11 cellular contexts compared by ENCODE assay signal in genomic region chr6:30481213-30481964, GRCh38. TPM values are rescaled to one million over a fixed set of nuclear protein-coding genes. Genes with fewer than 3 reads are reported as not detected.
A peak's percentile ranks its signal among the peaks of the same experiment; 100 is the strongest.
DNase-seq lines count a peak whose midpoint lies in the region; ATAC-seq and TF ChIP-seq lines count a peak whose summit lies in the region.
"Had no signal": no experiment of that assay in that cellular context is flagged by ENCODE, and none has a peak within 500 bp of the region (broad histone marks: within the 10 kb centered on the region; RNA-seq: fewer than 3 reads in every experiment).

No MANE protein-coding gene starts in this region.

- intact Hi-C loops in esophagus muscularis mucosa (cut with DNase I) = loop anchor here (2.0 to 5.0 kb wide), 4 partner anchors 51 to 191 kb away; partner anchors contain the start of gene DHX16

- H3K79me2 ChIP-seq in mesendoderm (ENCODE audit: control insufficient read depth, insufficient read depth, low read length) = no peaks in the 10 kb centered on the region

- H3K56ac ChIP-seq in mesendoderm (ENCODE audit: low read length) = no peak overlapping the region

- H3K36me3 ChIP-seq in esophagus muscularis mucosa = no peaks in the 10 kb centered on the region
- no peaks in the 10 kb centered on the region for H3K36me3 ChIP-seq in SJCRH30
- H3K36me3 ChIP-seq in mesendoderm (ENCODE audit: control insufficient read depth, insufficient read depth, low read length) = no peaks in the 10 kb centered on the region
- H3K36me3 ChIP-seq: right lobe of liver had no signal

- H3K27me3 ChIP-seq in esophagus muscularis mucosa = peaks cover 0 to 67% (median 34%) of the 10 kb centered on the region in 4 donors
- peaks cover 14% of the 10 kb centered on the region for H3K27me3 ChIP-seq in SJCRH30
- H3K27me3 ChIP-seq in mesendoderm (ENCODE audit: insufficient read depth, low read length, poor library complexity) = peaks cover 11% of the 10 kb centered on the region

- 6% methylated on average over 31 of the region's 33 CpGs for WGBS in esophagus muscularis mucosa
- WGBS in mesendoderm (ENCODE audit: extremely low coverage, insufficient coverage, low lambda C conversion rate) = no CpG with 5 or more reads among the region's 33 CpGs

- no peaks in the 10 kb centered on the region for H3K36me3 Mint-ChIP-seq in stimulated activated effector memory CD8-positive, alpha-beta T cell treated with anti-CD3 and anti-CD28 coated beads, Interleukin-12 subunit alpha, Interleukin-12 subunit beta, amount 100 ng/mL, for 72 hours

- no peak overlapping the region for H2BK120ac ChIP-seq in mesendoderm (ENCODE audit: low read depth, low read length)

- no peak overlapping the region for H3K18ac ChIP-seq in mesendoderm (ENCODE audit: low read length)

- H3K9me3 Mint-ChIP-seq in stimulated activated effector memory CD8-positive, alpha-beta T cell treated with anti-CD3 and anti-CD28 coated beads, Interleukin-12 subunit alpha, Interleukin-12 subunit beta, amount 100 ng/mL, for 72 hours = no peaks in the 10 kb centered on the region

- H3K23ac ChIP-seq in mesendoderm (ENCODE audit: low read length) = no peak overlapping the region

- H3K79me1 ChIP-seq in mesendoderm (ENCODE audit: low read length) = no peaks in the 10 kb centered on the region

- H3K4me3 Mint-ChIP-seq in stimulated activated effector memory CD8-positive, alpha-beta T cell treated with anti-CD3 and anti-CD28 coated beads, Interleukin-12 subunit alpha, Interleukin-12 subunit beta, amount 100 ng/mL, for 72 hours = peak overlapping the region; percentile 45

- peaks cover 5 to 20% (median 9%) of the 10 kb centered on the region in 4 donors for H3K4me1 ChIP-seq in esophagus muscularis mucosa
- H3K4me1 ChIP-seq in SJCRH30 = no peaks in the 10 kb centered on the region
- no peaks in the 10 kb centered on the region for H3K4me1 ChIP-seq in mesendoderm (ENCODE audit: control insufficient read depth, low read depth, low read length)
- H3K4me1 ChIP-seq: right lobe of liver had no signal

- peak; percentile 39 for DNase-seq in activated T-cell treated with anti-CD3 and anti-CD28 coated beads, Interleukin-2, amount 50 U/mL, for 1 hour
- DNase-seq in activated T-cell treated with anti-CD3 and anti-CD28 coated beads for 4 hours (no peak), esophagus muscularis mucosa (ENCODE audit: extremely low spot score) (peak; percentile 86), SJCRH30 (no peak), mesendoderm (no peak), DMS153 (lab: John Stamatoyannopoulos, UW) (no peak)
- DNase-seq in stimulated activated effector memory CD8-positive, alpha-beta T cell treated with anti-CD3 and anti-CD28 coated beads, Interleukin-12 subunit alpha, Interleukin-12 subunit beta, amount 100 ng/mL, for 72 hours (ENCODE audit: low spot score in 2 of 2) = no peak
- DNase-seq: NCI-H774 had no signal

- no peak overlapping the region for H3K4me3 ChIP-seq in esophagus muscularis mucosa
- no peak overlapping the region for H3K4me3 ChIP-seq in SJCRH30
- H3K4me3 ChIP-seq in mesendoderm (ENCODE audit: low read length) = no peak overlapping the region
- H3K4me3 ChIP-seq: right lobe of liver had no signal

- ATAC-seq in SK-N-SH treated with all-trans-retinoic acid at 6 μM for 48 hours = peak; percentile 33
- no peak for ATAC-seq in stimulated activated effector memory CD8-positive, alpha-beta T cell treated with anti-CD3 and anti-CD28 coated beads, Interleukin-12 subunit alpha, Interleukin-12 subunit beta, amount 100 ng/mL, for 72 hours

- H3K4me2 ChIP-seq in mesendoderm (ENCODE audit: low read length) = no peak overlapping the region

- TF ChIP-seq EP300 in esophagus muscularis mucosa (IDR thresholded peaks at IDR 0.05) = no peak

- no peak overlapping the region for H3K27ac ChIP-seq in esophagus muscularis mucosa (replicated peaks in 1 of 4)
- no peak overlapping the region for H3K27ac ChIP-seq in SJCRH30
- no peak overlapping the region for H3K27ac ChIP-seq in mesendoderm (ENCODE audit: low read depth, low read length)
- H3K27ac ChIP-seq: coronary artery, right lobe of liver had no signal

- no peak overlapping the region for H3K9ac ChIP-seq in mesendoderm (ENCODE audit: low read length)

- H4K8ac ChIP-seq in mesendoderm (ENCODE audit: low read depth, low read length) = no peak overlapping the region

- TF ChIP-seq CTCF in esophagus muscularis mucosa (IDR thresholded peaks at IDR 0.05) = no peak

- no peak overlapping the region for H2AK5ac ChIP-seq in mesendoderm (ENCODE audit: low read length)

- H4K5ac ChIP-seq in mesendoderm (ENCODE audit: low read length) = no peak overlapping the region

- H3K27ac Mint-ChIP-seq in stimulated activated effector memory CD8-positive, alpha-beta T cell treated with anti-CD3 and anti-CD28 coated beads, Interleukin-12 subunit alpha, Interleukin-12 subunit beta, amount 100 ng/mL, for 72 hours = no peak overlapping the region

- no peaks in the 10 kb centered on the region for H3K9me3 ChIP-seq in esophagus muscularis mucosa
- peaks cover 4% of the 10 kb centered on the region; the same call in 1 of the 2 replicates for H3K9me3 ChIP-seq in SJCRH30 (replicated peaks)
- H3K9me3 ChIP-seq: right lobe of liver had no signal

- no peak overlapping the region for H2BK5ac ChIP-seq in mesendoderm (ENCODE audit: low read length)

- peaks cover 25% of the 10 kb centered on the region for H3K4me1 Mint-ChIP-seq in stimulated activated effector memory CD8-positive, alpha-beta T cell treated with anti-CD3 and anti-CD28 coated beads, Interleukin-12 subunit alpha, Interleukin-12 subunit beta, amount 100 ng/mL, for 72 hours

- no peak overlapping the region for H2BK15ac ChIP-seq in mesendoderm (replicated peaks; ENCODE audit: low read depth)

- no peak overlapping the region for H3K4ac ChIP-seq in mesendoderm (ENCODE audit: low read depth, low read length)

- no peak for TF ChIP-seq POLR2A in esophagus muscularis mucosa (IDR thresholded peaks at IDR 0.05; ENCODE audit: low read depth)

TF ChIP-seq in SK-N-SH treated with all-trans-retinoic acid at 6 μM for 48 hours, 23 proteins besides CTCF, POLR2A, EP300 and RAD21:
- TF ChIP-seq ZC3H10 (CRISPR knock-in tag; IDR thresholded peaks at IDR 0.05) (no peak), SNAI2 (CRISPR knock-in tag; IDR thresholded peaks at IDR 0.05) (no peak), OSR1 (CRISPR knock-in tag; IDR thresholded peaks at IDR 0.05) (no peak), BACH2 (CRISPR knock-in tag; IDR thresholded peaks at IDR 0.05; ENCODE audit: borderline replicate concordance) (no peak), CREB5 (CRISPR knock-in tag; IDR thresholded peaks at IDR 0.05; ENCODE audit: low read depth) (no peak), PATZ1 (CRISPR knock-in tag; IDR thresholded peaks at IDR 0.05; ENCODE audit: borderline replicate concordance) (no peak)

RNA-seq across cellular contexts. Expression of gene HLA-E, which starts 7.9 kb away (rescaled TPM):
- 100 to 1,000 TPM; 294 to 649 (median 523) TPM for total RNA-seq in esophagus muscularis mucosa
- total RNA-seq in SJCRH30 (2014; rRNA removed; shearing (Covaris generic)) = 24.6 and 26.0 TPM in 2 replicates
- 13.9 TPM for polyA plus RNA-seq in mesendoderm (2013, experiment 1 of 2)
- polyA plus RNA-seq in mesendoderm (2013, experiment 2 of 2) = 13.3 TPM

Comparison
In these comparisons a context has a peak if more than half of its experiments do, and no peak if none do; other contexts are left out.
1. DNase-seq: peak in activated T-cell treated with anti-CD3 and anti-CD28 coated beads, Interleukin-2, amount 50 U/mL, for 1 hour (single experiment) and esophagus muscularis mucosa (single experiment); none in activated T-cell treated with anti-CD3 and anti-CD28 coated beads for 4 hours (single experiment), stimulated activated effector memory CD8-positive, alpha-beta T cell treated with anti-CD3 and anti-CD28 coated beads, Interleukin-12 subunit alpha, Interleukin-12 subunit beta, amount 100 ng/mL, for 72 hours (0 of 2), SJCRH30 (0 of 2), mesendoderm (single experiment) and DMS153 (single experiment).
2. RNA of gene HLA-E, which starts 7.9 kb away (total RNA-seq): 294 to 649 TPM in esophagus muscularis mucosa; 24.6 to 26.0 TPM in SJCRH30; every median in the first group is over 10 times any median in the second.